ENCODE assay signal across 10 cellular contexts in the genomic region with DNA sequence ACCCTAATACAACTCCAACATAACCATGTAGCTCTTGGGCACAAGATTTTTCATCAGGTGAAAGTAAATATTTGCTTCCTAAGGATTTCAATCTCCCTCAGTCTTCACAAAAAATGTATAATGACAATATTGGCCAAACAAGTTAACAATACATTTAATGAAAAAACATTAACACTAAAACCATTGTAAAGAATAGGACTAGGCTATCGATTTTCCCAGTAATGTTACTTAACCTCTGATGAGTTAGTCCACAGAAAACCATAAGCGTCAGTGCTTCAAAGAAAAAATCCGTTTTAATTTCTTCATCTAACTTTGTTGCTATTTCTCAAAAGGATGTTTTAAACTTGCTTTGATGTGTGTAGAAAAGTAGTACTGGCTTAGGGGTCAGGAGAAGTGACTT. TPM values are rescaled to one million over a fixed set of nuclear protein-coding genes. Genes with fewer than 3 reads are reported as not detected.
DNase-seq lines count a peak whose midpoint lies in the region; ATAC-seq and TF ChIP-seq lines count a peak whose summit lies in the region.
"Had no signal": no experiment of that assay in that cellular context is flagged by ENCODE, and none has a peak within 500 bp of the region (broad histone marks: within the 10 kb centered on the region; RNA-seq: fewer than 3 reads in every experiment).

No MANE protein-coding gene starts in this region.

- H3K4me1 Mint-ChIP-seq in activated naive CD4-positive, alpha-beta T cell treated with anti-CD3 and anti-CD28 coated beads, Interleukin-2, amount 10 ng/mL, durations not matched to agents 7 days and 5 days, result peaks cover 50% of the 10 kb centered on the region
- peaks cover 16% of the 10 kb centered on the region for H3K4me1 Mint-ChIP-seq in memory B cell

- TF ChIP-seq CTCF in astrocyte of the spinal cord (IDR thresholded peaks at IDR 0.05; ENCODE audit: low read depth, low read length), result no peak
- no peak for TF ChIP-seq CTCF in upper lobe of right lung (IDR thresholded peaks at IDR 0.05)

- H3K36me3 Mint-ChIP-seq in activated naive CD4-positive, alpha-beta T cell treated with anti-CD3 and anti-CD28 coated beads, Interleukin-2, amount 10 ng/mL, durations not matched to agents 7 days and 5 days, result peaks cover 40% of the 10 kb centered on the region
- peaks cover 20% of the 10 kb centered on the region for H3K36me3 Mint-ChIP-seq in memory B cell

- intact Hi-C loops in upper lobe of right lung (cut with DNase I), result no loop called here
- intact Hi-C loops in sciatic nerve (cut with DNase I), result no loop called here

- no peaks in the 10 kb centered on the region for H3K9me3 Mint-ChIP-seq in activated naive CD4-positive, alpha-beta T cell treated with anti-CD3 and anti-CD28 coated beads, Interleukin-2, amount 10 ng/mL, durations not matched to agents 7 days and 5 days
- H3K9me3 Mint-ChIP-seq in memory B cell, result no peaks in the 10 kb centered on the region

- H3K27me3 ChIP-seq in upper lobe of right lung, result no peaks in the 10 kb centered on the region

- peak overlapping the region; percentile 99 for H3K27ac Mint-ChIP-seq in activated naive CD4-positive, alpha-beta T cell treated with anti-CD3 and anti-CD28 coated beads, Interleukin-2, amount 10 ng/mL, durations not matched to agents 7 days and 5 days
- peak overlapping the region; percentile 90 for H3K27ac Mint-ChIP-seq in memory B cell

- H3K36me3 ChIP-seq in upper lobe of right lung, result peaks cover 6% of the 10 kb centered on the region

- no peaks in the 10 kb centered on the region for H3K9me3 ChIP-seq in upper lobe of right lung

- peak overlapping the region; percentile 67 for H3K4me3 ChIP-seq in astrocyte of the spinal cord (ENCODE audit: low read depth, low read length)
- H3K4me3 ChIP-seq in upper lobe of right lung, result peak overlapping the region; percentile 68

- CTCF ChIA-PET in activated naive CD4-positive, alpha-beta T cell treated with anti-CD3 and anti-CD28 coated beads, Interleukin-2, amount 10 ng/mL, durations not matched to agents 7 days and 5 days (lab: Charles Lee), result no interaction called here

- H3K27me3 Mint-ChIP-seq in activated naive CD4-positive, alpha-beta T cell treated with anti-CD3 and anti-CD28 coated beads, Interleukin-2, amount 10 ng/mL, durations not matched to agents 7 days and 5 days, result no peaks in the 10 kb centered on the region
- no peaks in the 10 kb centered on the region for H3K27me3 Mint-ChIP-seq in memory B cell

- H3K4me1 ChIP-seq in upper lobe of right lung, result peaks cover 3% of the 10 kb centered on the region

- in situ Hi-C loops in astrocyte of the spinal cord (cut with HindIII; ENCODE audit: low sequenced_read_pairs), result no loop called here

- DNase-seq in activated naive CD4-positive, alpha-beta T cell treated with anti-CD3 and anti-CD28 coated beads, Interleukin-2, amount 10 ng/mL, durations not matched to agents 7 days and 5 days, result no peak
- DNase-seq in activated naive CD4-positive, alpha-beta T cell treated with anti-CD3 and anti-CD28 coated beads, Interleukin-2, amount 50 U/mL, for 16 hours, result no peak
- no peak for DNase-seq in astrocyte of the spinal cord (ENCODE audit: low read depth, low spot score)
- DNase-seq in memory B cell (ENCODE audit: low spot score in 2 of 2), result no peak
- no peak for DNase-seq in upper lobe of right lung
- DNase-seq in sciatic nerve (ENCODE audit: low spot score), result no peak
- no peak for DNase-seq in hepatic stellate cell (ENCODE audit: low spot score)
- no peak for DNase-seq in occipital lobe (lab: John Stamatoyannopoulos, UW)
- DNase-seq: HCEC 1CT, NCI-H748 treated with DMSO at 0.1 percent for 48 hours had no signal

- ATAC-seq in memory B cell (ENCODE audit: low read depth), result no peak
- no peak for ATAC-seq in upper lobe of right lung
- ATAC-seq in sciatic nerve, result no peak

- H3K4me3 Mint-ChIP-seq in activated naive CD4-positive, alpha-beta T cell treated with anti-CD3 and anti-CD28 coated beads, Interleukin-2, amount 10 ng/mL, durations not matched to agents 7 days and 5 days, result peak overlapping the region; percentile 83
- H3K4me3 Mint-ChIP-seq in memory B cell, result peak overlapping the region; percentile 17

- H3K27ac ChIP-seq in upper lobe of right lung, result peak overlapping the region; percentile 98

RNA-seq across cellular contexts. Expression of a gene that starts 1.2 kb away (rescaled TPM):
- total RNA-seq in upper lobe of right lung, result 31.5 TPM
- 19.5 TPM for total RNA-seq in sciatic nerve
- total RNA-seq in occipital lobe, result 49.6 TPM
